1 cellular context compared by ENCODE assay signal in the genomic region with DNA sequence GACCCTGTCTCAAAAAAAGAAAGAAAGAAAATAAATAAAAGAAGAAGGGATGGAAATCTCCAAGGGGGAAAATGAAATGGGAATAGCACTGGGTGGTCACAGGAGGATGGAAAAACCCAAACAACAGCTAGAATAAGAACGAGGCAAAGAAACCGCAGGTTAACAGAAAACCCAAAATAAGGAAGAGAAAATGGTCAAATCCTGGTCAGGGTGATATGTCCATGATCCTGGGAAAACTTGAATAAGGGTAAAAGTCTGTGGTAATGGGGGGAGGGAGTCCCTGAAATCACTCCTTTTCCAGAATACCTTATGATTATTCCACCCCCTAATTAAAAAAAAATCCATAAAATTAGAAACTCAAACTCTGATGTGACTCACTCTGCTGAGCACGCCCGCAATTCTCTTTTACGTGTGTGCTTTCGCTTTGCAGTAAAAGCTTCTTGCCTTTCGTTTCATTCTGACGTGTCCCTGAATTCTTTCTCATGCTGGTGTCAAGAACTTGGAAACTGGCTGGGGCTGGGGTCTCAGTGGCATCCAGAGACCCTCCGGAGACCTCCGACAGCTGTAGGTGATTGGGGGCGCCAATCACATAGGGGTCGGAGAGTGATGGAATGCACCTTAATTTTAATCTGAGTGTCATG.
TF ChIP-seq lines count a peak whose summit lies in the region.

No MANE protein-coding gene starts in this region.

TF ChIP-seq in HepG2, 621 proteins besides CTCF, POLR2A, EP300 and RAD21 (continued from another document):
- TF ChIP-seq BCL3 (CRISPR knock-in tag; IDR thresholded peaks at IDR 0.05), result no peak
- TF ChIP-seq, protein P1, sequence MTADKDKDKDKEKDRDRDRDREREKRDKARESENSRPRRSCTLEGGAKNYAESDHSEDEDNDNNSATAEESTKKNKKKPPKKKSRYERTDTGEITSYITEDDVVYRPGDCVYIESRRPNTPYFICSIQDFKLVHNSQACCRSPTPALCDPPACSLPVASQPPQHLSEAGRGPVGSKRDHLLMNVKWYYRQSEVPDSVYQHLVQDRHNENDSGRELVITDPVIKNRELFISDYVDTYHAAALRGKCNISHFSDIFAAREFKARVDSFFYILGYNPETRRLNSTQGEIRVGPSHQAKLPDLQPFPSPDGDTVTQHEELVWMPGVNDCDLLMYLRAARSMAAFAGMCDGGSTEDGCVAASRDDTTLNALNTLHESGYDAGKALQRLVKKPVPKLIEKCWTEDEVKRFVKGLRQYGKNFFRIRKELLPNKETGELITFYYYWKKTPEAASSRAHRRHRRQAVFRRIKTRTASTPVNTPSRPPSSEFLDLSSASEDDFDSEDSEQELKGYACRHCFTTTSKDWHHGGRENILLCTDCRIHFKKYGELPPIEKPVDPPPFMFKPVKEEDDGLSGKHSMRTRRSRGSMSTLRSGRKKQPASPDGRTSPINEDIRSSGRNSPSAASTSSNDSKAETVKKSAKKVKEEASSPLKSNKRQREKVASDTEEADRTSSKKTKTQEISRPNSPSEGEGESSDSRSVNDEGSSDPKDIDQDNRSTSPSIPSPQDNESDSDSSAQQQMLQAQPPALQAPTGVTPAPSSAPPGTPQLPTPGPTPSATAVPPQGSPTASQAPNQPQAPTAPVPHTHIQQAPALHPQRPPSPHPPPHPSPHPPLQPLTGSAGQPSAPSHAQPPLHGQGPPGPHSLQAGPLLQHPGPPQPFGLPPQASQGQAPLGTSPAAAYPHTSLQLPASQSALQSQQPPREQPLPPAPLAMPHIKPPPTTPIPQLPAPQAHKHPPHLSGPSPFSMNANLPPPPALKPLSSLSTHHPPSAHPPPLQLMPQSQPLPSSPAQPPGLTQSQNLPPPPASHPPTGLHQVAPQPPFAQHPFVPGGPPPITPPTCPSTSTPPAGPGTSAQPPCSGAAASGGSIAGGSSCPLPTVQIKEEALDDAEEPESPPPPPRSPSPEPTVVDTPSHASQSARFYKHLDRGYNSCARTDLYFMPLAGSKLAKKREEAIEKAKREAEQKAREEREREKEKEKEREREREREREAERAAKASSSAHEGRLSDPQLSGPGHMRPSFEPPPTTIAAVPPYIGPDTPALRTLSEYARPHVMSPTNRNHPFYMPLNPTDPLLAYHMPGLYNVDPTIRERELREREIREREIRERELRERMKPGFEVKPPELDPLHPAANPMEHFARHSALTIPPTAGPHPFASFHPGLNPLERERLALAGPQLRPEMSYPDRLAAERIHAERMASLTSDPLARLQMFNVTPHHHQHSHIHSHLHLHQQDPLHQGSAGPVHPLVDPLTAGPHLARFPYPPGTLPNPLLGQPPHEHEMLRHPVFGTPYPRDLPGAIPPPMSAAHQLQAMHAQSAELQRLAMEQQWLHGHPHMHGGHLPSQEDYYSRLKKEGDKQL (CRISPR knock-in tag; IDR thresholded peaks at IDR 0.05; ENCODE audit: low read depth), result no peak
- TF ChIP-seq RBM22 (optimal IDR thresholded peaks at IDR 0.05; ENCODE audit: low read length), result no peak
- no peak for TF ChIP-seq ZNF615 (CRISPR knock-in tag; IDR thresholded peaks at IDR 0.05; ENCODE audit: borderline replicate concordance)
- TF ChIP-seq, protein P2, sequence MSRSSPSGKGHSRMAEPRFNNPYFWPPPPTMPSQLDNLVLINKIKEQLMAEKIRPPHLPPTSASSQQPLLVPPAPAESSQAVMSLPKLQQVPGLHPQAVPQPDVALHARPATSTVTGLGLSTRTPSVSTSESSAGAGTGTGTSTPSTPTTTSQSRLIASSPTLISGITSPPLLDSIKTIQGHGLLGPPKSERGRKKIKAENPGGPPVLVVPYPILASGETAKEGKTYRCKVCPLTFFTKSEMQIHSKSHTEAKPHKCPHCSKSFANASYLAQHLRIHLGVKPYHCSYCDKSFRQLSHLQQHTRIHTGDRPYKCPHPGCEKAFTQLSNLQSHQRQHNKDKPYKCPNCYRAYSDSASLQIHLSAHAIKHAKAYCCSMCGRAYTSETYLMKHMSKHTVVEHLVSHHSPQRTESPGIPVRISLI (CRISPR knock-in tag; IDR thresholded peaks at IDR 0.05; ENCODE audit: borderline replicate concordance), result no peak
- TF ChIP-seq ATF1 (CRISPR knock-in tag; IDR thresholded peaks at IDR 0.05), result no peak
